In genomic region chr16:48511071-48511540, GRCh38 we compare ENCODE assay signal across 14 cellular contexts.
A peak's percentile ranks its signal among the peaks of the same experiment; 100 is the strongest.
DNase-seq lines count a peak whose midpoint lies in the region; ATAC-seq and TF ChIP-seq lines count a peak whose summit lies in the region.
"Had no signal": no experiment of that assay in that cellular context is flagged by ENCODE, and none has a peak within 500 bp of the region (broad histone marks: within the 10 kb centered on the region; RNA-seq: fewer than 3 reads in every experiment).

No MANE protein-coding gene starts in this region.

- no peak for TF ChIP-seq POLR2A in heart left ventricle (IDR thresholded peaks at IDR 0.05)

- intact Hi-C loops in cardiac septum (cut with DNase I) (no loop called here), heart left ventricle (cut with DNase I) (no loop called here), aorta (cut with DNase I) (no loop called here)

- no peaks in the 10 kb centered on the region for H3K36me3 ChIP-seq in heart left ventricle
- no peaks in the 10 kb centered on the region for H3K36me3 ChIP-seq in aorta (ENCODE audit: control insufficient read depth in 1 of 2, insufficient read depth in 2 of 2, low read length in 1 of 2)
- H3K36me3 ChIP-seq: pancreas had no signal

- H3K4me3 ChIP-seq in heart left ventricle (no peak overlapping the region), aorta (ENCODE audit: low read length in 2 of 2) (no peak overlapping the region)
- H3K4me3 ChIP-seq: pancreas had no signal

- H3K27ac ChIP-seq in heart left ventricle, result no peak overlapping the region
- peak overlapping the region; percentile 87 for H3K27ac ChIP-seq in epithelial cell of prostate
- no peak overlapping the region for H3K27ac ChIP-seq in aorta (ENCODE audit: low read depth in 1 of 2, low read length in 2 of 2)
- H3K27ac ChIP-seq: pancreas had no signal

- H3K27me3 ChIP-seq in heart left ventricle (no peaks in the 10 kb centered on the region), aorta (ENCODE audit: control insufficient read depth in 1 of 2, insufficient read depth in 2 of 2, low read length in 1 of 2) (no peaks in the 10 kb centered on the region)
- H3K27me3 ChIP-seq: pancreas had no signal

- no peak for ATAC-seq in heart left ventricle
- peak; percentile 64 for ATAC-seq in aorta (ENCODE audit: low FRiP score)
- ATAC-seq in HG02970 (IDR thresholded peaks at IDR 0.05; ENCODE audit: low FRiP score, unreplicated experiment), result no peak

- no peaks in the 10 kb centered on the region for H3K4me1 ChIP-seq in heart left ventricle
- H3K4me1 ChIP-seq in aorta (ENCODE audit: control insufficient read depth in 1 of 2, insufficient read depth in 2 of 2, low read length in 2 of 2), result no peaks in the 10 kb centered on the region
- H3K4me1 ChIP-seq: pancreas had no signal

- WGBS in heart left ventricle, 4 donors, result 85 to 99% (median 92%) methylated on average over 7 to 8 of the region's 8 CpGs
- WGBS in aorta, 2 donors, result 39 to 44% methylated on average over 8 of the region's 8 CpGs

- DNase-seq in cardiac septum (ENCODE audit: low spot score) (peak; percentile 0), heart left ventricle (no peak), epithelial cell of prostate (ENCODE audit: low read depth, low spot score) (peak; percentile 95), mucosa of gallbladder (ENCODE audit: low spot score) (peak; percentile 39), aorta (peak in 1 of 2 donors; percentile 55), pons (ENCODE audit: low spot score) (no peak), NCI-H2227 treated with DMSO at 0.1 percent for 48 hours (lab: John Stamatoyannopoulos, UW) (no peak)
- DNase-seq: AML-193, DND-41, kidney glomerular epithelial cell, NCI-H2107, OCI-M1 had no signal

- peaks cover 0 to 6% (median 0%) of the 10 kb centered on the region in 12 donors for H3K9me3 ChIP-seq in heart left ventricle
- H3K9me3 ChIP-seq in aorta (ENCODE audit: control insufficient read depth, low read length), result no peaks in the 10 kb centered on the region
- H3K9me3 ChIP-seq: pancreas had no signal

- TF ChIP-seq CTCF in heart left ventricle (IDR thresholded peaks at IDR 0.05), result no peak

Comparison
In these comparisons a context has a peak if more than half of its experiments do, and no peak if none do; other contexts are left out.
1. DNase-seq: peak in cardiac septum (single experiment), epithelial cell of prostate (single experiment) and mucosa of gallbladder (single experiment); none in heart left ventricle (0 of 5), pons (single experiment) and NCI-H2227 treated with DMSO at 0.1 percent for 48 hours (single experiment).